In genomic region chr6:84358581-84358980, GRCh38 we compare ENCODE assay signal across 15 cellular contexts.
A peak's percentile ranks its signal among the peaks of the same experiment; 100 is the strongest.
DNase-seq lines count a peak whose midpoint lies in the region; TF ChIP-seq lines count a peak whose summit lies in the region.
"Had no signal": no experiment of that assay in that cellular context is flagged by ENCODE, and none has a peak within 500 bp of the region (broad histone marks: within the 10 kb centered on the region; RNA-seq: fewer than 3 reads in every experiment).

No MANE protein-coding gene starts in this region.

- intact Hi-C loops in vagina (cut with DNase I) = no loop called here

- H3K4me3 ChIP-seq in SJSA1 (no peak overlapping the region), vagina (no peak overlapping the region)
- H3K4me3 ChIP-seq: GM23338, HAP-1 had no signal

- H3K27ac ChIP-seq in SJSA1 = peak overlapping the region; percentile 40
- H3K27ac ChIP-seq in vagina = no peak overlapping the region

- H3K36me3 ChIP-seq in SJSA1 (no peaks in the 10 kb centered on the region), vagina (no peaks in the 10 kb centered on the region)
- H3K36me3 ChIP-seq: HAP-1 had no signal

- H3K4me1 ChIP-seq in SJSA1 (replicated peaks) (peaks cover 46% of the 10 kb centered on the region), vagina (no peaks in the 10 kb centered on the region)
- H3K4me1 ChIP-seq: HAP-1 had no signal

- DNase-seq in HT1080 (ENCODE audit: low read depth) = peak; percentile 65
- DNase-seq in SJSA1 (ENCODE audit: low read depth in 1 of 2, low spot score in 2 of 2) = peak; percentile 86 to 93
- DNase-seq in islet precursor cell = peak; percentile 61
- DNase-seq in vagina (ENCODE audit: extremely low spot score in 2 of 2) = no peak
- no peak for DNase-seq in stimulated activated naive CD4-positive, alpha-beta T cell (lab: John Stamatoyannopoulos, UW)
- DNase-seq in NCI-H2107 treated with DMSO at 0.1 percent for 48 hours (lab: John Stamatoyannopoulos, UW; ENCODE audit: unreplicated experiment) = no peak
- DNase-seq in UCSD-AML1 (lab: John Stamatoyannopoulos, UW; ENCODE audit: unreplicated experiment) = no peak
- DNase-seq: C1 segment of cervical spinal cord; Calu3; CD4-positive, alpha-beta memory T cell; COR-L47; DMS53; DMS79 treated with DMSO at 0.1 percent for 48 hours had no signal

- H3K9me3 ChIP-seq in SJSA1 (replicated peaks) (no peaks in the 10 kb centered on the region), vagina (no peaks in the 10 kb centered on the region)
- H3K9me3 ChIP-seq: HAP-1 had no signal

- TF ChIP-seq CTCF in vagina (IDR thresholded peaks at IDR 0.05) = no peak

- TF ChIP-seq POLR2A in vagina (IDR thresholded peaks at IDR 0.05) = no peak

- no peaks in the 10 kb centered on the region for H3K27me3 ChIP-seq in SJSA1 (replicated peaks)
- H3K27me3 ChIP-seq in vagina = no peaks in the 10 kb centered on the region

Comparison
In these comparisons a context has a peak if more than half of its experiments do, and no peak if none do; other contexts are left out.
1. DNase-seq: peak in HT1080 (single experiment), SJSA1 (2 of 2) and islet precursor cell (single experiment); none in vagina (0 of 2), stimulated activated naive CD4-positive, alpha-beta T cell (0 of 6), NCI-H2107 treated with DMSO at 0.1 percent for 48 hours (single experiment) and UCSD-AML1 (single experiment).